In genomic region chr13:33188093-33188882, GRCh38 we compare ENCODE assay signal across 10 cellular contexts.
DNase-seq lines count a peak whose midpoint lies in the region; ATAC-seq and TF ChIP-seq lines count a peak whose summit lies in the region.
"Had no signal": no experiment of that assay in that cellular context is flagged by ENCODE, and none has a peak within 500 bp of the region (broad histone marks: within the 10 kb centered on the region; RNA-seq: fewer than 3 reads in every experiment).

No MANE protein-coding gene starts in this region.

- H3K4me1 ChIP-seq in KMS-11 (ENCODE audit: low read depth, poor library complexity, severe bottlenecking) = peaks cover 47% of the 10 kb centered on the region
- H3K4me1 ChIP-seq in esophagus squamous epithelium = peaks cover 0 to 59% (median 0%) of the 10 kb centered on the region in 3 donors

- DNase-seq in lung microvascular endothelial cell (ENCODE audit: low read depth in 2 of 2) (peak; percentile 32 to 60), esophagus squamous epithelium (lab: John Stamatoyannopoulos, UW) (no peak), coronary artery (ENCODE audit: low spot score) (no peak), amniotic stem cell (lab: John Stamatoyannopoulos, UW) (no peak), CD1c-positive myeloid dendritic cell (ENCODE audit: extremely low spot score) (no peak)
- DNase-seq: activated effector memory CD4-positive, alpha-beta T cell treated with anti-CD3 and anti-CD28 coated beads, Interleukin-2, amount 50 U/mL, for 16 hours; NCI-H2171 had no signal

- peak overlapping the region; percentile 86 for H3K27ac ChIP-seq in KMS-11
- H3K27ac ChIP-seq in esophagus squamous epithelium = peak overlapping the region in 2 of 4 donors; percentile 46 to 51
- peak overlapping the region in 1 of 2 donors; percentile 43 for H3K27ac ChIP-seq in coronary artery

- peak overlapping the region; percentile 39; the same call in 1 of the 2 replicates for H3K9ac ChIP-seq in KMS-11

- no peak overlapping the region for H3K4me3 ChIP-seq in KMS-11 (IDR thresholded peaks at IDR 0.05; ENCODE audit: insufficient read depth, low read depth, low read length)
- no peak overlapping the region for H3K4me3 ChIP-seq in esophagus squamous epithelium
- H3K4me3 ChIP-seq in coronary artery = no peak overlapping the region

- peak overlapping the region; percentile 61 for H3K4me2 ChIP-seq in KMS-11

- H3K27me3 ChIP-seq in KMS-11 (ENCODE audit: insufficient read depth, low read depth) (no peaks in the 10 kb centered on the region), esophagus squamous epithelium (no peaks in the 10 kb centered on the region)

- no peak overlapping the region for H2AFZ ChIP-seq in KMS-11 (ENCODE audit: low read depth)

- TF ChIP-seq CTCF in KMS-11 (conservative IDR thresholded peaks at IDR 0.05; ENCODE audit: low read depth, low read length) (no peak), esophagus squamous epithelium (IDR thresholded peaks at IDR 0.05) (no peak), coronary artery (IDR thresholded peaks at IDR 0.05) (no peak)

- no peaks in the 10 kb centered on the region for H4K20me1 ChIP-seq in KMS-11 (ENCODE audit: insufficient read depth)

- ATAC-seq in GM18505 (IDR thresholded peaks at IDR 0.05; ENCODE audit: unreplicated experiment) = peak; percentile 74
- ATAC-seq in GM21723 (IDR thresholded peaks at IDR 0.05; ENCODE audit: unreplicated experiment) = peak; percentile 70

- no peaks in the 10 kb centered on the region for H3K79me2 ChIP-seq in KMS-11 (ENCODE audit: insufficient read depth, low read depth)

- TF ChIP-seq POLR2A in GM18505 (IDR thresholded peaks at IDR 0.05; ENCODE audit: borderline replicate concordance, extremely low read depth, insufficient read depth, insufficient read length) (no peak), esophagus squamous epithelium (IDR thresholded peaks at IDR 0.05) (no peak)

- WGBS in esophagus squamous epithelium, 2 donors = 66 to 69% methylated on average over 4 of the region's 4 CpGs

- no peaks in the 10 kb centered on the region for H3K9me3 ChIP-seq in esophagus squamous epithelium

- H3K36me3 ChIP-seq in KMS-11 (ENCODE audit: insufficient read depth) (no peaks in the 10 kb centered on the region), esophagus squamous epithelium (no peaks in the 10 kb centered on the region)

- intact Hi-C loops in esophagus squamous epithelium (cut with DNase I) = no loop called here

Comparison
In these comparisons a context has a peak if more than half of its experiments do, and no peak if none do; other contexts are left out.
1. DNase-seq: peak in lung microvascular endothelial cell (2 of 2); none in esophagus squamous epithelium (single experiment), coronary artery (single experiment), amniotic stem cell (single experiment) and CD1c-positive myeloid dendritic cell (single experiment).